ENCODE assay signal across 8 cellular contexts in genomic region chr2:86808315-86809161, GRCh38. TPM values are rescaled to one million over a fixed set of nuclear protein-coding genes. Genes with fewer than 3 reads are reported as not detected.
A peak's percentile ranks its signal among the peaks of the same experiment; 100 is the strongest.
DNase-seq lines count a peak whose midpoint lies in the region; ATAC-seq and TF ChIP-seq lines count a peak whose summit lies in the region.

No MANE protein-coding gene starts in this region.

- H3K36me3 ChIP-seq in adipocyte (ENCODE audit: control insufficient read depth, insufficient read depth, low read length, severe bottlenecking) (no peaks in the 10 kb centered on the region), heart right ventricle (no peaks in the 10 kb centered on the region), transverse colon (no peaks in the 10 kb centered on the region)

- WGBS in heart right ventricle, 2 donors = 9 to 10% methylated on average over 36 of the region's 36 CpGs
- 18 to 20% methylated on average over 14 to 36 of the region's 36 CpGs for WGBS in transverse colon (ENCODE audit: low coverage in 1 of 2), 2 donors

- H3K27me3 ChIP-seq in adipocyte (replicated peaks; ENCODE audit: control insufficient read depth, insufficient read depth, low read length) (peaks cover 14% of the 10 kb centered on the region), heart right ventricle (peaks cover 0 to 59% (median 45%) of the 10 kb centered on the region in 7 donors), transverse colon (peaks cover 67% of the 10 kb centered on the region)

- DNase-seq in GM12865 (ENCODE audit: low read depth) = peak; percentile 90
- peak; percentile 76 to 94 (median 87) for DNase-seq in NCI-H1417 (lab: John Stamatoyannopoulos, UW)
- DNase-seq in SW 1271 (lab: John Stamatoyannopoulos, UW) = peak; percentile 60 to 83
- DNase-seq in adipocyte (ENCODE audit: low read depth) = peak; percentile 85
- DNase-seq in heart right ventricle = peak; percentile 84 to 86
- peak; percentile 66 for DNase-seq in pons (ENCODE audit: low spot score)
- DNase-seq in transverse colon = peak; percentile 93

- H3K27ac ChIP-seq in heart right ventricle (peak overlapping the region in 1 of 10 donors; percentile 67), transverse colon (peak overlapping the region in 3 of 4 donors; percentile 5 to 27 (median 26))

- peak; percentile 80 for ATAC-seq in HG02763 (IDR thresholded peaks at IDR 0.05; ENCODE audit: unreplicated experiment)
- peak; percentile 92 to 97 (median 96) for ATAC-seq in heart right ventricle

- H3K9ac ChIP-seq in adipocyte (ENCODE audit: low read length) = peak overlapping the region; percentile 34

- TF ChIP-seq CTCF in GM12865 (IDR thresholded peaks at IDR 0.05; ENCODE audit: insufficient read depth, low read depth, low read length, missing control alignments) = peak; percentile 86
- peak; percentile 80 to 94 (median 89) for TF ChIP-seq CTCF in heart right ventricle (IDR thresholded peaks at IDR 0.05)
- peak; percentile 87 to 96 (median 89) for TF ChIP-seq CTCF in transverse colon (IDR thresholded peaks at IDR 0.05)

- H3K9me3 ChIP-seq in adipocyte (ENCODE audit: control insufficient read depth, low read length) = peaks cover 6% of the 10 kb centered on the region
- H3K9me3 ChIP-seq in heart right ventricle = no peaks in the 10 kb centered on the region
- H3K9me3 ChIP-seq in transverse colon = no peaks in the 10 kb centered on the region

- H3K4me1 ChIP-seq in adipocyte (ENCODE audit: control insufficient read depth, insufficient read depth, low read length) (peaks cover 9% of the 10 kb centered on the region), heart right ventricle (peaks cover 2 to 30% (median 19%) of the 10 kb centered on the region in 9 donors), transverse colon (peaks cover 6 to 23% (median 21%) of the 10 kb centered on the region in 4 donors)

- H3K4me3 ChIP-seq in GM12865 (ENCODE audit: low read depth, low read length) (no peak overlapping the region; the same call in 1 of the 2 replicates), adipocyte (ENCODE audit: low read length) (peak overlapping the region; percentile 79), heart right ventricle (peak overlapping the region in 9 of 10 donors; percentile 26 to 56 (median 52)), transverse colon (peak overlapping the region; percentile 13 to 56 (median 33))

- TF ChIP-seq EP300 in transverse colon (IDR thresholded peaks at IDR 0.05; ENCODE audit: low read depth) = no peak

- in situ Hi-C loops in transverse colon (cut with MboI; ENCODE audit: low pct_ligation_motif_present in 1 of 4, low pct_unique_long_range_greater_than_20kb in 1 of 4, low sequenced_read_pairs in 3 of 4) = no loop called here

- intact Hi-C loops in heart right ventricle (cut with DNase I) = loop anchor here in 1 of 10 donors (5.0 kb wide), 1 partner anchor 41 kb away; no protein-coding TSS in a partner anchor
- intact Hi-C loops in transverse colon (cut with DNase I; ENCODE audit: low total_unique reads) = loop anchor here (1.0 kb wide), 1 partner anchor 25 kb away; no protein-coding TSS in a partner anchor

- no peak for TF ChIP-seq POLR2A in transverse colon (IDR thresholded peaks at IDR 0.05)

RNA-seq across cellular contexts. Expression of gene CD8A, which starts 17.8 kb away (rescaled TPM):
- total RNA-seq in heart right ventricle = 10 to 100 TPM in 1 of 10 donors, under 1 TPM in 8, not detected in 1; 0.19 to 11.8 (median 0.48) TPM
- under 1 TPM; 0.35 to 0.73 TPM for polyA plus RNA-seq in heart right ventricle
- 10 to 100 TPM in 1 of 4 donors, 1 to 10 TPM in 1, under 1 TPM in 2; 0.60 to 33.3 (median 2.5) TPM for total RNA-seq in transverse colon

RNA-seq across cellular contexts. Expression of gene CD8B, which starts 53.1 kb away (rescaled TPM):
- total RNA-seq in heart right ventricle = 1 to 10 TPM in 1 of 10 donors, under 1 TPM in 2, not detected in 7; 0.41 to 5.2 (median 0.59) TPM
- under 1 TPM in 1 of 2 donors, not detected in 1; 0.28 TPM for polyA plus RNA-seq in heart right ventricle
- total RNA-seq in transverse colon = 1 to 10 TPM in 1 of 4 donors, not detected in 3; 5.1 TPM
